ENCODE assay signal across 2 cellular contexts in genomic region chr2:36374586-36374985, GRCh38.
TF ChIP-seq lines count a peak whose summit lies in the region.

No MANE protein-coding gene starts in this region.

TF ChIP-seq in HepG2, 621 proteins besides CTCF, POLR2A, EP300 and RAD21 (continued from another document):
- TF ChIP-seq HOMEZ (CRISPR knock-in tag; IDR thresholded peaks at IDR 0.05; ENCODE audit: low read depth): 0 out of 2 replicates have a peak, but pooled peaks have one; percentile 14
- 0 out of 2 replicates have a peak, but pooled peaks have one; percentile 30 for TF ChIP-seq PPARG (CRISPR knock-in tag; conservative IDR thresholded peaks at IDR 0.05)
- peak; percentile 26; the same call in 1 of the 2 replicates for TF ChIP-seq SAP130 (CRISPR knock-in tag; IDR thresholded peaks at IDR 0.05; ENCODE audit: low read depth)
- peak; percentile 39; the same call in 1 of the 2 replicates for TF ChIP-seq CEBPG (CRISPR knock-in tag; IDR thresholded peaks at IDR 0.05)
- no peak for TF ChIP-seq ARHGAP35 (CRISPR knock-in tag; IDR thresholded peaks at IDR 0.05; ENCODE audit: borderline replicate concordance)

TF ChIP-seq in SK-N-SH treated with all-trans-retinoic acid at 6 μM for 48 hours, 23 proteins besides CTCF, POLR2A, EP300 and RAD21 (continued from another document):
- TF ChIP-seq POU6F1 (CRISPR knock-in tag; IDR thresholded peaks at IDR 0.05; ENCODE audit: borderline replicate concordance, low read depth) (no peak), ZNF565 (CRISPR knock-in tag; conservative IDR thresholded peaks at IDR 0.05; ENCODE audit: low read depth) (no peak), ISL1 (CRISPR knock-in tag; IDR thresholded peaks at IDR 0.05) (no peak), CSRNP3 (CRISPR knock-in tag; IDR thresholded peaks at IDR 0.05) (no peak), TCF4 (CRISPR knock-in tag; IDR thresholded peaks at IDR 0.05; ENCODE audit: borderline replicate concordance) (no peak), BACH2 (CRISPR knock-in tag; IDR thresholded peaks at IDR 0.05; ENCODE audit: borderline replicate concordance) (no peak), ESRRG (CRISPR knock-in tag; IDR thresholded peaks at IDR 0.05) (no peak)
